In genomic region chr14:88598097-88598675, GRCh38 we compare ENCODE assay signal across 19 cellular contexts.
"Had no signal": no experiment of that assay in that cellular context is flagged by ENCODE, and none has a peak within 500 bp of the region (broad histone marks: within the 10 kb centered on the region; RNA-seq: fewer than 3 reads in every experiment).

No MANE protein-coding gene starts in this region.

- ATAC-seq: activated CD4-positive, CD25-positive, alpha-beta regulatory T cell treated with anti-CD3 and anti-CD28 coated beads, Interleukin-2, amount 50 U/mL, for 24 hours; gastroesophageal sphincter; heart right ventricle; stimulated activated effector memory CD8-positive, alpha-beta T cell treated with anti-CD3 and anti-CD28 coated beads, Interleukin-12 subunit alpha, Interleukin-12 subunit beta, amount 100 ng/mL, for 72 hours had no signal

- H3K4me2 ChIP-seq: neural progenitor cell had no signal

- H3K9me3 ChIP-seq: gastroesophageal sphincter, heart right ventricle, ovary, transverse colon, vagina had no signal

- H3K27ac Mint-ChIP-seq: activated naive CD4-positive, alpha-beta T cell treated with anti-CD3 and anti-CD28 coated beads for 36 hours; neural progenitor cell had no signal

- H3K27me3 ChIP-seq: cardiac muscle cell, gastroesophageal sphincter, heart right ventricle, neural progenitor cell, ovary, transverse colon, vagina had no signal

- H3K4me1 Mint-ChIP-seq: neural progenitor cell had no signal

- H3K9me3 Mint-ChIP-seq: activated naive CD4-positive, alpha-beta T cell treated with anti-CD3 and anti-CD28 coated beads for 36 hours; activated T-helper 1 cell treated with anti-CD3 and anti-CD28 coated beads, Interleukin-12 subunit alpha, Interleukin-12 subunit beta, Interleukin-2, Interleukin-4 antibody, amounts not matched to agents 30 ng/mL and 10 ng/mL and 1 ng/mL, durations not matched to agents 14 hours and 24 hours and 36 hours; neural progenitor cell; stimulated activated effector memory CD8-positive, alpha-beta T cell treated with anti-CD3 and anti-CD28 coated beads, Interleukin-12 subunit alpha, Interleukin-12 subunit beta, amount 100 ng/mL, for 72 hours had no signal

- H3K4me3 Mint-ChIP-seq: activated naive CD4-positive, alpha-beta T cell treated with anti-CD3 and anti-CD28 coated beads for 36 hours; activated T-helper 1 cell treated with anti-CD3 and anti-CD28 coated beads, Interleukin-12 subunit alpha, Interleukin-12 subunit beta, Interleukin-2, Interleukin-4 antibody, amounts not matched to agents 30 ng/mL and 10 ng/mL and 1 ng/mL, durations not matched to agents 14 hours and 24 hours and 36 hours; neural progenitor cell; stimulated activated effector memory CD8-positive, alpha-beta T cell treated with anti-CD3 and anti-CD28 coated beads, Interleukin-12 subunit alpha, Interleukin-12 subunit beta, amount 100 ng/mL, for 72 hours had no signal

- H3K4me3 ChIP-seq: cardiac muscle cell, gastroesophageal sphincter, heart right ventricle, lung, neural progenitor cell, ovary, transverse colon, vagina had no signal

- H3K4me1 ChIP-seq: gastroesophageal sphincter, heart right ventricle, neural progenitor cell, transverse colon, vagina had no signal

- DNase-seq: activated CD4-positive, alpha-beta T cell treated with anti-CD3 and anti-CD28 coated beads, Interleukin-2, amount 50 U/mL, for 4 hours; activated naive CD4-positive, alpha-beta T cell treated with anti-CD3 and anti-CD28 coated beads for 36 hours; erythroblast; heart right ventricle; midbrain; ovary; stimulated activated CD4-positive, alpha-beta T cell treated with anti-CD3 and anti-CD28 coated beads, Interleukin-12 subunit alpha, Interleukin-12 subunit beta, amount 100 ng/mL, for 4 hours; T-helper 9 cell; transverse colon had no signal

- H3K36me3 ChIP-seq: ovary had no signal

- FAIRE-seq: astrocyte, colon had no signal

- H2AFZ ChIP-seq: neural progenitor cell had no signal

- H3K9ac ChIP-seq: neural progenitor cell had no signal

- H3K27ac ChIP-seq: gastroesophageal sphincter, heart right ventricle, neural progenitor cell, ovary, transverse colon, vagina had no signal
